Comparison of ENCODE assay signal across 8 cellular contexts in genomic region chr3:196711838-196712513, GRCh38. TPM values are rescaled to one million over a fixed set of nuclear protein-coding genes. Genes with fewer than 3 reads are reported as not detected.
DNase-seq lines count a peak whose midpoint lies in the region; ATAC-seq and TF ChIP-seq lines count a peak whose summit lies in the region.

Gene CEP19 (minus strand): TSS chr3:196712250. CDS start chr3:196708657, 3,593 bp downstream.
Gene PIGX (plus strand): TSS chr3:196712377.

- peak; percentile 64 for ATAC-seq in GM19043 (IDR thresholded peaks at IDR 0.05; ENCODE audit: low read depth, unreplicated experiment)
- peak; percentile 73 for ATAC-seq in HG03342 (IDR thresholded peaks at IDR 0.05; ENCODE audit: unreplicated experiment)
- peak; percentile 95 for ATAC-seq in left colon

- H3K4me3 ChIP-seq in choroid plexus epithelial cell (ENCODE audit: low read depth, low read length): peak within 1 kb of the TSS; percentile 96

- DNase-seq in AML-193 (lab: John Stamatoyannopoulos, UW) (peak; percentile 78 to 83), NCI-H446 (lab: John Stamatoyannopoulos, UW) (peak; percentile 77 to 93), choroid plexus epithelial cell (ENCODE audit: low read depth) (peak; percentile 90), left colon (peak; percentile 78 to 86)
- DNase-seq in activated CD4-positive, alpha-beta T cell treated with anti-CD3 and anti-CD28 coated beads for 24 hours (ENCODE audit: low read depth in 2 of 2): peak; percentile 77 to 79
- DNase-seq in stimulated activated CD4-positive, alpha-beta T cell treated with anti-CD3 and anti-CD28 coated beads, Interleukin-1b, Interleukin-23, amount 100 ng/mL, for 4 hours (ENCODE audit: low read depth in 2 of 2): peak; percentile 83 to 85

- no peak for TF ChIP-seq CTCF in choroid plexus epithelial cell (conservative IDR thresholded peaks at IDR 0.05; ENCODE audit: low read depth, low read length)

- intact Hi-C loops in left colon (cut with DNase I, micrococcal nuclease): no loop called here

RNA-seq across cellular contexts. Expression of gene CEP19, which starts in this region (rescaled TPM):
- total RNA-seq in left colon: under 1 TPM; 0.43 to 0.78 TPM

RNA-seq across cellular contexts. Expression of gene PIGX, which starts in this region (rescaled TPM):
- total RNA-seq in left colon: 10 to 100 TPM; 24.5 to 31.7 TPM

Comparison
In these comparisons a context has a peak if more than half of its experiments do, and no peak if none do; other contexts are left out.
1. Peak in every context shown above with its lines: DNase-seq, ATAC-seq and H3K4me3 ChIP-seq.